9 cellular contexts compared by ENCODE assay signal in the genomic region with DNA sequence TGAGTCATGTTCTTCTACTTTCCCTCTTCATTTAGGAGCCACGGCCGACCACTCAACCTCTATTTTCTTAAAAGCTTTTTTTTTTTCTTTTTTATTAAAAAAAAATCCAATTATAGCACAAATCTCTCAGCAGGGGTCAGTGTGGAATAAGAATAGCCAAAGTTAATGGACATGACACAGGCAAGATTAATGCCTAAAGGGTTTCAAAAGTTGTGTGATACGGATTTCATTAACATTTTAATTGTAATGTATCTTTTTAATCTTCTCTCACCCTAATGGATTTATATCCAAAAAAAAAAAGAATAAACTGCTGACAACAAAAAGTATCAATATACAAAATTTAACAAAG. TPM values are rescaled to one million over a fixed set of nuclear protein-coding genes. Genes with fewer than 3 reads are reported as not detected.
DNase-seq lines count a peak whose midpoint lies in the region; ATAC-seq and TF ChIP-seq lines count a peak whose summit lies in the region.
"Had no signal": no experiment of that assay in that cellular context is flagged by ENCODE, and none has a peak within 500 bp of the region (broad histone marks: within the 10 kb centered on the region; RNA-seq: fewer than 3 reads in every experiment).

No MANE protein-coding gene starts in this region.

- no peak for TF ChIP-seq POLR2A in GM18505 (IDR thresholded peaks at IDR 0.05; ENCODE audit: borderline replicate concordance, extremely low read depth, insufficient read depth, insufficient read length)

- H3K4me1 Mint-ChIP-seq in glutamatergic neuron (ENCODE audit: low read depth, unreplicated experiment): peaks cover 6% of the 10 kb centered on the region

- TF ChIP-seq CTCF in GM06990 (IDR thresholded peaks at IDR 0.05; ENCODE audit: insufficient read depth, low read length, poor library complexity, severe bottlenecking) (peak; percentile 31), glutamatergic neuron (IDR thresholded peaks at IDR 0.05; ENCODE audit: partially characterized antibody, unreplicated experiment) (no peak), omental fat pad (IDR thresholded peaks at IDR 0.05) (no peak)

- H3K4me3 Mint-ChIP-seq in glutamatergic neuron (ENCODE audit: unreplicated experiment): peak overlapping the region; percentile 10

- no peak overlapping the region for H3K27ac Mint-ChIP-seq in glutamatergic neuron (ENCODE audit: unreplicated experiment)

- H3K4me3 ChIP-seq in GM06990 (replicated peaks; ENCODE audit: low read depth, low read length): no peak overlapping the region

- H3K27me3 ChIP-seq in GM06990 (replicated peaks; ENCODE audit: control insufficient read depth, insufficient read depth, low read length): no peaks in the 10 kb centered on the region
- H3K27me3 ChIP-seq: suprapubic skin had no signal

- in situ Hi-C loops in SK-MEL-5 (cut with HindIII; ENCODE audit: low pct_unique_long_range_greater_than_20kb, low sequenced_read_pairs): no loop called here

- peaks cover 2% of the 10 kb centered on the region for H3K9me3 Mint-ChIP-seq in glutamatergic neuron (ENCODE audit: unreplicated experiment)

- DNase-seq in 8988T (peak; percentile 60), GM06990 (ENCODE audit: extremely low read depth, insufficient read length) (peak; percentile 3), SK-MEL-5 (ENCODE audit: low read depth, low spot score) (peak; percentile 51), glutamatergic neuron (no peak), NCI-H146 (lab: John Stamatoyannopoulos, UW) (no peak), omental fat pad (ENCODE audit: low spot score) (no peak)

- ATAC-seq in GM18505 (IDR thresholded peaks at IDR 0.05; ENCODE audit: unreplicated experiment) (no peak), omental fat pad (ENCODE audit: low FRiP score) (no peak), GM18868 (IDR thresholded peaks at IDR 0.05; ENCODE audit: unreplicated experiment) (no peak)

- H3K36me3 ChIP-seq in GM06990 (ENCODE audit: control insufficient read depth, insufficient read depth, low read length): no peaks in the 10 kb centered on the region; the same call in 1 of the 2 replicates
- H3K36me3 ChIP-seq: suprapubic skin had no signal

- H3K27me3 Mint-ChIP-seq in glutamatergic neuron (ENCODE audit: unreplicated experiment): peaks cover 4% of the 10 kb centered on the region

- no peaks in the 10 kb centered on the region for H3K36me3 Mint-ChIP-seq in glutamatergic neuron (ENCODE audit: unreplicated experiment)

RNA-seq across cellular contexts. Expression of a gene that starts 5.4 kb away (rescaled TPM):
- total RNA-seq in SK-MEL-5 (2014; rRNA removed; shearing (Covaris generic)): 38.2 and 38.7 TPM in 2 replicates
- polyA plus RNA-seq in SK-MEL-5 (2015; cell fraction: cytosol; rRNA removed): 55.0 and 71.3 TPM in 2 replicates
- 57.3 and 71.6 TPM in 2 replicates for polyA plus RNA-seq in SK-MEL-5 (2015; cell fraction: nucleus; rRNA removed)
- total RNA-seq in glutamatergic neuron (ENCODE audit: unreplicated experiment) (3.9 TPM), omental fat pad (10 to 100 TPM; 22.9 to 37.6 (median 24.8) TPM)

RNA-seq across cellular contexts. Expression of a gene that starts 29.0 kb away (rescaled TPM):
- total RNA-seq in SK-MEL-5 (2014; rRNA removed; shearing (Covaris generic)): 42.5 and 43.0 TPM in 2 replicates
- 56.5 and 66.9 TPM in 2 replicates for polyA plus RNA-seq in SK-MEL-5 (2015; cell fraction: cytosol; rRNA removed)
- 25.1 and 31.7 TPM in 2 replicates for polyA plus RNA-seq in SK-MEL-5 (2015; cell fraction: nucleus; rRNA removed)
- total RNA-seq in glutamatergic neuron (ENCODE audit: unreplicated experiment) (16.0 TPM), omental fat pad (10 to 100 TPM; 23.8 to 31.1 (median 28.4) TPM)

Comparison
In these comparisons a context has a peak if more than half of its experiments do, and no peak if none do; other contexts are left out.
1. DNase-seq: peak in 8988T (single experiment), GM06990 (single experiment) and SK-MEL-5 (single experiment); none in glutamatergic neuron (single experiment), NCI-H146 (single experiment) and omental fat pad (single experiment).